23 cellular contexts compared by ENCODE assay signal in the genomic region with DNA sequence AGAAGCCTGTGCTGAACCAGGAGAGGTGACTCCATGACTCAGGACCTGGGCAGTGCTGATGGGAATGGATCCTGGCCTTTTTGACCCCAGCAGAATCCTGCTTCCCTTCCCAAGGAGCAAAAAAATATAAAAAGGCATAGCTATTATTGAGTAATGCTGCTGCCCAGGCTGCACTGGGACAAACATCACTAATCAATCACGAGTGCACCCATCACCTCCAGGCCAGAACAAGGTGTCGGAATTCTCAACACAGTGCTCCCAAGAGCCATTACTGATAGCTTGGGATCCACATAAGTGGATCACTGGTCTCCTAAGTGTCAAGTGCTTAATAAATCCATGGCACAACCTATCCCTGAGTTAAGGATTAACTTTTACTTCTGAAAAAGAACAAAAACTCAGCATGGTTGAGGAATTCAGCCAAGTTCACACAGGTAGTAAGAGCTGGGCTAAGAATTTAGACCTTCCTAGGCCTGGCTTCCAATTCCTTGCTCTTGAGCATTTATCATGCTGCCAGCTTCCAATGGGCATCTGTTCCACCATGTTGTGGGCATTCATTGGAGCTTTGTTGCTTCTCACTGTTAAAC. TPM values are rescaled to one million over a fixed set of nuclear protein-coding genes. Genes with fewer than 3 reads are reported as not detected.
DNase-seq lines count a peak whose midpoint lies in the region; ATAC-seq, FAIRE-seq and TF ChIP-seq lines count a peak whose summit lies in the region.
"Had no signal": no experiment of that assay in that cellular context is flagged by ENCODE, and none has a peak within 500 bp of the region (broad histone marks: within the 10 kb centered on the region; RNA-seq: fewer than 3 reads in every experiment).

No MANE protein-coding gene starts in this region.

- no peaks in the 10 kb centered on the region for H3K9me3 Mint-ChIP-seq in brain
- H3K9me3 Mint-ChIP-seq: CD4-positive, alpha-beta memory T cell; IgD-negative memory B cell had no signal

- H3K4me3 Mint-ChIP-seq in brain: peak overlapping the region in 1 of 5 experiments; percentile 2
- H3K4me3 Mint-ChIP-seq: CD4-positive, alpha-beta memory T cell had no signal

- intact Hi-C loops in left ventricle myocardium inferior (cut with micrococcal nuclease): no loop called here

- peak; percentile 58 for ATAC-seq in left lobe of liver

- H3K4me1 ChIP-seq in cardiac muscle cell (ENCODE audit: low read depth) (peaks cover 27% of the 10 kb centered on the region), left ventricle myocardium inferior (peaks cover 13% of the 10 kb centered on the region)

- H3K36me3 ChIP-seq in cardiac muscle cell (no peaks in the 10 kb centered on the region), left ventricle myocardium inferior (no peaks in the 10 kb centered on the region)

- no peak for FAIRE-seq in urothelium cell line (lab: Jason Lieb, UNC)
- FAIRE-seq: GM18507 had no signal

- peak overlapping the region in 3 of 5 experiments; percentile 9 to 91 (median 89) for H3K27ac Mint-ChIP-seq in brain
- H3K27ac Mint-ChIP-seq: CD4-positive, alpha-beta memory T cell had no signal

- H3K36me3 Mint-ChIP-seq in brain: no peaks in the 10 kb centered on the region
- H3K36me3 Mint-ChIP-seq: CD4-positive, alpha-beta memory T cell had no signal

- H3K4me3 ChIP-seq in cardiac muscle cell: no peak overlapping the region
- no peak overlapping the region for H3K4me3 ChIP-seq in left ventricle myocardium inferior

- DNase-seq in cardiac muscle cell (ENCODE audit: low read depth in 1 of 2, low spot score in 1 of 2) (no peak), left ventricle myocardium inferior (no peak), left lobe of liver (ENCODE audit: low spot score) (no peak), renal cortical epithelial cell (ENCODE audit: low read depth) (peak; percentile 82), OCI-M1 (lab: John Stamatoyannopoulos, UW) (no peak), urothelium cell line (ENCODE audit: low spot score) (no peak), NCI-H526 treated with DMSO at 0.1 percent for 48 hours (lab: John Stamatoyannopoulos, UW) (no peak)
- DNase-seq: C1 segment of cervical spinal cord; CD4-positive, alpha-beta memory T cell; COR-L47; DMS53; H7; NCI-H1048; NCI-H1694; NCI-H2081; NCI-H226; NCI-H510A; Right ventricle myocardium superior; RPMI8226 had no signal

- H3K27me3 Mint-ChIP-seq in brain: no peaks in the 10 kb centered on the region
- H3K27me3 Mint-ChIP-seq: CD4-positive, alpha-beta memory T cell had no signal

- TF ChIP-seq CTCF in cardiac muscle cell (IDR thresholded peaks at IDR 0.05; ENCODE audit: low read depth, low read length): no peak
- TF ChIP-seq CTCF in left ventricle myocardium inferior (IDR thresholded peaks at IDR 0.05; ENCODE audit: borderline replicate concordance): no peak
- TF ChIP-seq CTCF in brain (conservative IDR thresholded peaks at IDR 0.05): no peak

- H3K27ac ChIP-seq in cardiac muscle cell (peak overlapping the region; percentile 30), left ventricle myocardium inferior (replicated peaks) (no peak overlapping the region)
- H3K27ac ChIP-seq: KMS-11 had no signal

- H3K4me1 Mint-ChIP-seq in brain: peaks cover 83% of the 10 kb centered on the region

- no peaks in the 10 kb centered on the region for H3K27me3 ChIP-seq in cardiac muscle cell
- no peaks in the 10 kb centered on the region for H3K27me3 ChIP-seq in left ventricle myocardium inferior (ENCODE audit: low read depth)

- H3K9me3 ChIP-seq in cardiac muscle cell (ENCODE audit: low read depth): no peaks in the 10 kb centered on the region
- H3K9me3 ChIP-seq in left ventricle myocardium inferior (replicated peaks): no peaks in the 10 kb centered on the region

RNA-seq across cellular contexts. Expression of a gene that starts 31.9 kb away (rescaled TPM):
- 128 and 185 TPM in 2 replicates for total RNA-seq in cardiac muscle cell
- polyA plus RNA-seq in cardiac muscle cell: 43.7 and 88.2 TPM in 2 replicates
- total RNA-seq in left ventricle myocardium inferior: 35.5 TPM
- 49.8 TPM for polyA plus RNA-seq in brain (ENCODE audit: insufficient read depth, low read depth, low replicate concordance)
- 18.1 TPM for total RNA-seq in left lobe of liver
- total RNA-seq in renal cortical epithelial cell: 53.5 and 63.9 TPM in 2 replicates
